20 cellular contexts compared by ENCODE assay signal in genomic region chr12:94845110-94845509, GRCh38.
DNase-seq lines count a peak whose midpoint lies in the region; ATAC-seq and TF ChIP-seq lines count a peak whose summit lies in the region.
"Had no signal": no experiment of that assay in that cellular context is flagged by ENCODE, and none has a peak within 500 bp of the region (broad histone marks: within the 10 kb centered on the region; RNA-seq: fewer than 3 reads in every experiment).

No MANE protein-coding gene starts in this region.

- no peak for ATAC-seq in memory B cell (ENCODE audit: low read depth)
- ATAC-seq: A549; CD8-positive, alpha-beta T cell; GM12878 had no signal

- no peak overlapping the region for H3K23ac ChIP-seq in trophoblast cell (ENCODE audit: low read length)

- H2BK120ac ChIP-seq in trophoblast cell (ENCODE audit: insufficient read depth, low read length, poor library complexity) = no peak overlapping the region

- no peaks in the 10 kb centered on the region for H3K9me3 Mint-ChIP-seq in T-helper 1 cell treated with Interleukin-12 subunit alpha and Interleukin-12 subunit beta and Interleukin-4 antibody, amounts not matched to agents 30 μg/mL and 1 μg/mL, for 36 hours
- no peaks in the 10 kb centered on the region for H3K9me3 Mint-ChIP-seq in memory B cell
- H3K9me3 Mint-ChIP-seq: CD4-positive, alpha-beta T cell; CD8-positive, alpha-beta T cell had no signal

- peak overlapping the region; percentile 73 for H3K18ac ChIP-seq in trophoblast cell (ENCODE audit: low read length)

- H4K91ac ChIP-seq in trophoblast cell (ENCODE audit: low read depth, low read length) = no peak overlapping the region

- peak overlapping the region; percentile 21 for H3K27ac Mint-ChIP-seq in T-helper 1 cell treated with Interleukin-12 subunit alpha and Interleukin-12 subunit beta and Interleukin-4 antibody, amounts not matched to agents 30 μg/mL and 1 μg/mL, for 36 hours
- peak overlapping the region; percentile 3 for H3K27ac Mint-ChIP-seq in memory B cell
- H3K27ac Mint-ChIP-seq: B cell; CD4-positive, alpha-beta T cell; CD8-positive, alpha-beta T cell had no signal

- H4K8ac ChIP-seq in trophoblast cell (ENCODE audit: low read depth, low read length) = no peak overlapping the region

- H3K4me3 Mint-ChIP-seq in T-helper 1 cell treated with Interleukin-12 subunit alpha and Interleukin-12 subunit beta and Interleukin-4 antibody, amounts not matched to agents 30 μg/mL and 1 μg/mL, for 36 hours = no peak overlapping the region
- no peak overlapping the region for H3K4me3 Mint-ChIP-seq in memory B cell
- H3K4me3 Mint-ChIP-seq: B cell; CD4-positive, alpha-beta T cell; CD8-positive, alpha-beta T cell had no signal

- H3K4ac ChIP-seq in trophoblast cell (ENCODE audit: low read depth, low read length) = no peak overlapping the region

- no peaks in the 10 kb centered on the region for H3K79me2 ChIP-seq in trophoblast cell (ENCODE audit: control insufficient read depth, insufficient read depth, low read length, poor library complexity)

- H3K9ac ChIP-seq in trophoblast cell (ENCODE audit: low read length) = no peak overlapping the region
- H3K9ac ChIP-seq: BLaER1 treated with 17β-estradiol and CSF1 and Interleukin-3, amounts not matched to agents 10 nM and 100 nM had no signal

- H3K4me3 ChIP-seq in trophoblast cell (ENCODE audit: low read depth, low read length) = no peak overlapping the region
- no peak overlapping the region for H3K4me3 ChIP-seq in foreskin fibroblast (ENCODE audit: low read depth in 1 of 2, low read length in 2 of 2)
- H3K4me3 ChIP-seq: A549; BLaER1 treated with 17β-estradiol and CSF1 and Interleukin-3, amounts not matched to agents 10 nM and 100 nM; GM12878 had no signal

- no peak for TF ChIP-seq CTCF in foreskin fibroblast (IDR thresholded peaks at IDR 0.05; ENCODE audit: low read depth, low read length)

- no peak overlapping the region for H2BK12ac ChIP-seq in trophoblast cell (ENCODE audit: low read length)

- peaks cover 2% of the 10 kb centered on the region for H3K9me3 ChIP-seq in trophoblast cell (ENCODE audit: insufficient read depth, low read depth, low read length)
- H3K9me3 ChIP-seq: A549; BLaER1 treated with 17β-estradiol and CSF1 and Interleukin-3, amounts not matched to agents 10 nM and 100 nM; Caco-2 had no signal

- no peak overlapping the region for H4K12ac ChIP-seq in trophoblast cell (ENCODE audit: low read depth, low read length)

- no peak overlapping the region for H3K4me2 ChIP-seq in trophoblast cell (ENCODE audit: low read length)
- H3K4me2 ChIP-seq: A549; BLaER1 treated with 17β-estradiol and CSF1 and Interleukin-3, amounts not matched to agents 10 nM and 100 nM had no signal

- peaks cover 5 to 7% of the 10 kb centered on the region in 2 experiments for H3K4me1 ChIP-seq in trophoblast cell (ENCODE audit: control insufficient read depth in 1 of 2, insufficient read depth in 2 of 2, low read length in 2 of 2)
- H3K4me1 ChIP-seq: A549; BLaER1 treated with 17β-estradiol and CSF1 and Interleukin-3, amounts not matched to agents 10 nM and 100 nM; Caco-2 had no signal

- H3K27me3 ChIP-seq in trophoblast cell (ENCODE audit: insufficient read depth, low read length) = no peaks in the 10 kb centered on the region
- H3K27me3 ChIP-seq: BLaER1 treated with 17β-estradiol and CSF1 and Interleukin-3, amounts not matched to agents 10 nM and 100 nM had no signal

- H3K27ac ChIP-seq in trophoblast cell (ENCODE audit: low read depth, low read length) = no peak overlapping the region
- H3K27ac ChIP-seq: 22Rv1; A549; BLaER1 treated with 17β-estradiol and CSF1 and Interleukin-3, amounts not matched to agents 10 nM and 100 nM; C4-2B had no signal

- H2AK5ac ChIP-seq in trophoblast cell (ENCODE audit: low read length) = no peak overlapping the region

- H3K36me3 Mint-ChIP-seq in T-helper 1 cell treated with Interleukin-12 subunit alpha and Interleukin-12 subunit beta and Interleukin-4 antibody, amounts not matched to agents 30 μg/mL and 1 μg/mL, for 36 hours (ENCODE audit: low read depth) = no peaks in the 10 kb centered on the region
- H3K36me3 Mint-ChIP-seq in memory B cell = no peaks in the 10 kb centered on the region
- H3K36me3 Mint-ChIP-seq: CD8-positive, alpha-beta T cell had no signal

- WGBS in trophoblast cell (ENCODE audit: extremely low coverage, insufficient coverage, insufficient read length) = no CpG with 5 or more reads among the region's 8 CpGs

- H3K14ac ChIP-seq in trophoblast cell (ENCODE audit: low read length) = no peak overlapping the region

- H2AFZ ChIP-seq in trophoblast cell (ENCODE audit: insufficient read depth, low read length, poor library complexity) = no peak overlapping the region

- H3K36me3 ChIP-seq in trophoblast cell (ENCODE audit: control insufficient read depth in 1 of 2, insufficient read depth in 2 of 2, low read length in 2 of 2) = no peaks in the 10 kb centered on the region
- H3K36me3 ChIP-seq: BLaER1 treated with 17β-estradiol and CSF1 and Interleukin-3, amounts not matched to agents 10 nM and 100 nM had no signal

- no peaks in the 10 kb centered on the region for H3K4me1 Mint-ChIP-seq in T-helper 1 cell treated with Interleukin-12 subunit alpha and Interleukin-12 subunit beta and Interleukin-4 antibody, amounts not matched to agents 30 μg/mL and 1 μg/mL, for 36 hours (ENCODE audit: low read depth)
- H3K4me1 Mint-ChIP-seq in memory B cell = no peaks in the 10 kb centered on the region
- H3K4me1 Mint-ChIP-seq: B cell had no signal

- no peaks in the 10 kb centered on the region for H3K79me1 ChIP-seq in trophoblast cell (ENCODE audit: low read length)

- H2BK5ac ChIP-seq in trophoblast cell (ENCODE audit: low read depth, low read length, poor library complexity) = no peak overlapping the region

- DNase-seq in T-helper 1 cell (no peak), memory B cell (ENCODE audit: low spot score in 2 of 2) (no peak), trophoblast cell (no peak), foreskin fibroblast (no peak), DMS79 treated with DMSO at 0.1 percent for 48 hours (lab: John Stamatoyannopoulos, UW) (no peak)
- DNase-seq: AML-193; Caco-2; Calu3; CD4-positive, alpha-beta T cell; CD8-positive, alpha-beta T cell; DND-41; EL; GDM1 had no signal

- H3K27me3 Mint-ChIP-seq in T-helper 1 cell treated with Interleukin-12 subunit alpha and Interleukin-12 subunit beta and Interleukin-4 antibody, amounts not matched to agents 30 μg/mL and 1 μg/mL, for 36 hours (ENCODE audit: low read depth) = peaks cover 21% of the 10 kb centered on the region
- H3K27me3 Mint-ChIP-seq in memory B cell = peaks cover 3% of the 10 kb centered on the region
